18 cellular contexts compared by ENCODE assay signal in genomic region chr17:72707881-72708280, GRCh38.
A peak's percentile ranks its signal among the peaks of the same experiment; 100 is the strongest.
DNase-seq lines count a peak whose midpoint lies in the region; ATAC-seq, FAIRE-seq and TF ChIP-seq lines count a peak whose summit lies in the region.
"Had no signal": no experiment of that assay in that cellular context is flagged by ENCODE, and none has a peak within 500 bp of the region (broad histone marks: within the 10 kb centered on the region; RNA-seq: fewer than 3 reads in every experiment).

No MANE protein-coding gene starts in this region.

- no peak for FAIRE-seq in small intestine (lab: Jason Lieb, UNC)
- FAIRE-seq: G401.6, GM12892 had no signal

- H3K36me3 ChIP-seq in Panc1 (ENCODE audit: control insufficient read depth, insufficient read depth, low read length) (no peaks in the 10 kb centered on the region), small intestine (ENCODE audit: control insufficient read depth in 2 of 2, insufficient read depth in 2 of 2, low read length in 2 of 2) (no peaks in the 10 kb centered on the region)

- H3K9me3 ChIP-seq in Panc1 (ENCODE audit: control insufficient read depth, insufficient read depth, low read depth, low read length) (peaks cover 18% of the 10 kb centered on the region; the same call in 1 of the 2 replicates), small intestine (ENCODE audit: control insufficient read depth, low read depth) (no peaks in the 10 kb centered on the region)

- WGBS in small intestine, 3 donors, result 9 to 66% (median 48%) methylated on average over 2 of the region's 2 CpGs

- H3K27ac ChIP-seq in Panc1 (ENCODE audit: low read length) (peak overlapping the region; percentile 77), small intestine (ENCODE audit: low read depth in 1 of 2, low read length in 1 of 2) (no peak overlapping the region)

- H3K36me3 Mint-ChIP-seq in activated CD4-positive, alpha-beta T cell treated with anti-CD3 and anti-CD28 coated beads, Interleukin-2, amount 10 ng/mL, durations not matched to agents 7 days and 5 days (ENCODE audit: low read depth), result peaks cover 50% of the 10 kb centered on the region
- peaks cover 32% of the 10 kb centered on the region for H3K36me3 Mint-ChIP-seq in activated CD4-positive, alpha-beta T cell treated with anti-CD3 and anti-CD28 coated beads, Interleukin-2, amount 10 ng/mL, durations not matched to agents 24 days and 14 days (ENCODE audit: low read depth)
- H3K36me3 Mint-ChIP-seq in natural killer cell treated with Interleukin-12 subunit alpha and Interleukin-12 subunit beta and Interleukin-15 and Interleukin-18, amount 100 ng/mL, for 72 hours, result peaks cover 4% of the 10 kb centered on the region
- no peaks in the 10 kb centered on the region for H3K36me3 Mint-ChIP-seq in natural killer cell

- H3K9me3 Mint-ChIP-seq in activated CD4-positive, alpha-beta T cell treated with anti-CD3 and anti-CD28 coated beads, Interleukin-2, amount 10 ng/mL, durations not matched to agents 7 days and 5 days, result peaks cover 32% of the 10 kb centered on the region
- peaks cover 29% of the 10 kb centered on the region for H3K9me3 Mint-ChIP-seq in activated CD4-positive, alpha-beta T cell treated with anti-CD3 and anti-CD28 coated beads, Interleukin-2, amount 10 ng/mL, durations not matched to agents 24 days and 14 days
- H3K9me3 Mint-ChIP-seq in natural killer cell treated with Interleukin-12 subunit alpha and Interleukin-12 subunit beta and Interleukin-15 and Interleukin-18, amount 100 ng/mL, for 72 hours, result no peaks in the 10 kb centered on the region
- H3K9me3 Mint-ChIP-seq in natural killer cell, result peaks cover 0 to 3% of the 10 kb centered on the region in 2 donors

- CTCF ChIA-PET in activated CD4-positive, alpha-beta T cell treated with anti-CD3 and anti-CD28 coated beads, Interleukin-2, amount 10 ng/mL, durations not matched to agents 7 days and 5 days (lab: Charles Lee), result no interaction called here
- CTCF ChIA-PET in Panc1 (lab: Charles Lee), result no interaction called here

- H3K4me1 Mint-ChIP-seq in activated CD4-positive, alpha-beta T cell treated with anti-CD3 and anti-CD28 coated beads, Interleukin-2, amount 10 ng/mL, durations not matched to agents 7 days and 5 days, result peaks cover 61% of the 10 kb centered on the region
- H3K4me1 Mint-ChIP-seq in activated CD4-positive, alpha-beta T cell treated with anti-CD3 and anti-CD28 coated beads, Interleukin-2, amount 10 ng/mL, durations not matched to agents 24 days and 14 days, result peaks cover 45% of the 10 kb centered on the region
- peaks cover 6 to 9% of the 10 kb centered on the region in 2 donors for H3K4me1 Mint-ChIP-seq in natural killer cell treated with Interleukin-12 subunit alpha and Interleukin-12 subunit beta and Interleukin-15 and Interleukin-18, amount 100 ng/mL, for 72 hours (ENCODE audit: low read depth in 2 of 2)
- peaks cover 5% of the 10 kb centered on the region in 2 donors for H3K4me1 Mint-ChIP-seq in natural killer cell
- H3K4me1 Mint-ChIP-seq: GM23338, H9 had no signal

- peak overlapping the region; percentile 86 for H3K27ac Mint-ChIP-seq in activated CD4-positive, alpha-beta T cell treated with anti-CD3 and anti-CD28 coated beads, Interleukin-2, amount 10 ng/mL, durations not matched to agents 7 days and 5 days
- no peak overlapping the region for H3K27ac Mint-ChIP-seq in activated CD4-positive, alpha-beta T cell treated with anti-CD3 and anti-CD28 coated beads, Interleukin-2, amount 10 ng/mL, durations not matched to agents 24 days and 14 days
- H3K27ac Mint-ChIP-seq in natural killer cell treated with Interleukin-12 subunit alpha and Interleukin-12 subunit beta and Interleukin-15 and Interleukin-18, amount 100 ng/mL, for 72 hours, result no peak overlapping the region
- no peak overlapping the region for H3K27ac Mint-ChIP-seq in natural killer cell
- H3K27ac Mint-ChIP-seq: GM23338, H9 had no signal

- POLR2A ChIA-PET in activated CD4-positive, alpha-beta T cell treated with anti-CD3 and anti-CD28 coated beads, Interleukin-2, amount 10 ng/mL, durations not matched to agents 7 days and 5 days (lab: Charles Lee), result no interaction called here
- POLR2A ChIA-PET in Panc1 (lab: Charles Lee), result no interaction called here

- no peak overlapping the region for H3K4me3 Mint-ChIP-seq in activated CD4-positive, alpha-beta T cell treated with anti-CD3 and anti-CD28 coated beads, Interleukin-2, amount 10 ng/mL, durations not matched to agents 7 days and 5 days
- H3K4me3 Mint-ChIP-seq in activated CD4-positive, alpha-beta T cell treated with anti-CD3 and anti-CD28 coated beads, Interleukin-2, amount 10 ng/mL, durations not matched to agents 24 days and 14 days, result no peak overlapping the region
- no peak overlapping the region for H3K4me3 Mint-ChIP-seq in natural killer cell treated with Interleukin-12 subunit alpha and Interleukin-12 subunit beta and Interleukin-15 and Interleukin-18, amount 100 ng/mL, for 72 hours
- no peak overlapping the region for H3K4me3 Mint-ChIP-seq in natural killer cell
- H3K4me3 Mint-ChIP-seq: GM23338, H9 had no signal

- TF ChIP-seq CTCF in natural killer cell (IDR thresholded peaks at IDR 0.05) (no peak), Panc1 (IDR thresholded peaks at IDR 0.05) (no peak)

- in situ Hi-C loops in Panc1 (cut with HindIII; ENCODE audit: low pct_unique_long_range_greater_than_20kb, low sequenced_read_pairs), result no loop called here

- intact Hi-C loops in activated CD4-positive, alpha-beta T cell treated with anti-CD3 and anti-CD28 coated beads, Interleukin-2, amount 10 ng/mL, durations not matched to agents 24 days and 14 days (cut with micrococcal nuclease), result no loop called here
- intact Hi-C loops in natural killer cell (cut with micrococcal nuclease) (no loop called here), Panc1 (cut with micrococcal nuclease; ENCODE audit: unreplicated experiment) (no loop called here)

- no peaks in the 10 kb centered on the region for H3K27me3 Mint-ChIP-seq in activated CD4-positive, alpha-beta T cell treated with anti-CD3 and anti-CD28 coated beads, Interleukin-2, amount 10 ng/mL, durations not matched to agents 7 days and 5 days
- no peaks in the 10 kb centered on the region for H3K27me3 Mint-ChIP-seq in activated CD4-positive, alpha-beta T cell treated with anti-CD3 and anti-CD28 coated beads, Interleukin-2, amount 10 ng/mL, durations not matched to agents 24 days and 14 days
- no peaks in the 10 kb centered on the region for H3K27me3 Mint-ChIP-seq in natural killer cell treated with Interleukin-12 subunit alpha and Interleukin-12 subunit beta and Interleukin-15 and Interleukin-18, amount 100 ng/mL, for 72 hours
- H3K27me3 Mint-ChIP-seq in natural killer cell (ENCODE audit: low read depth in 2 of 2), result no peaks in the 10 kb centered on the region
- H3K27me3 Mint-ChIP-seq: CD4-positive, alpha-beta memory T cell had no signal

- H3K4me3 ChIP-seq in Panc1 (ENCODE audit: low read depth in 2 of 2, low read length in 2 of 2) (no peak overlapping the region), small intestine (ENCODE audit: low read depth in 1 of 2, low read length in 2 of 2) (no peak overlapping the region)
- H3K4me3 ChIP-seq: GM23338 had no signal

- no peak for DNase-seq in activated CD4-positive, alpha-beta T cell treated with anti-CD3 and anti-CD28 coated beads, Interleukin-2, amount 10 ng/mL, durations not matched to agents 7 days and 5 days
- no peak for DNase-seq in activated CD4-positive, alpha-beta T cell treated with anti-CD3 and anti-CD28 coated beads, Interleukin-2, amount 10 ng/mL, durations not matched to agents 24 days and 14 days
- DNase-seq in natural killer cell treated with Interleukin-12 subunit alpha and Interleukin-12 subunit beta and Interleukin-15 and Interleukin-18, amount 100 ng/mL, for 72 hours (ENCODE audit: low spot score), result peak; percentile 25
- DNase-seq in natural killer cell (no peak), Panc1 (ENCODE audit: low read depth, low spot score) (no peak), small intestine (peak; percentile 60), middle frontal gyrus (ENCODE audit: extremely low spot score, low spot score) (no peak), ureter (ENCODE audit: low spot score) (no peak)
- DNase-seq: 8988T; C1 segment of cervical spinal cord; CD4-positive, alpha-beta memory T cell; COR-L47; DMS153; DND-41; H9 had no signal

- no peaks in the 10 kb centered on the region for H3K27me3 ChIP-seq in Panc1 (ENCODE audit: control insufficient read depth, insufficient read depth, low read length)
- no peaks in the 10 kb centered on the region for H3K27me3 ChIP-seq in small intestine (ENCODE audit: control insufficient read depth in 2 of 2, insufficient read depth in 2 of 2, low read length in 2 of 2)

- no peak for ATAC-seq in natural killer cell treated with Interleukin-12 subunit alpha and Interleukin-12 subunit beta and Interleukin-15 and Interleukin-18, amount 100 ng/mL, for 72 hours
- no peak for ATAC-seq in natural killer cell
- no peak for ATAC-seq in Panc1
- ATAC-seq: GM23338 had no signal

- peaks cover 17% of the 10 kb centered on the region for H3K4me1 ChIP-seq in Panc1 (ENCODE audit: control insufficient read depth, insufficient read depth, low read length)
- H3K4me1 ChIP-seq in small intestine (ENCODE audit: control insufficient read depth in 2 of 2, insufficient read depth in 1 of 2, low read depth in 1 of 2, low read length in 1 of 2), result no peaks in the 10 kb centered on the region

- BruUV-seq in Panc1 (replicated peaks; lab: Mats Ljungman, UMichigan), result no TSS peak

Comparison
In these comparisons a context has a peak if more than half of its experiments do, and no peak if none do; other contexts are left out.
1. DNase-seq: peak in natural killer cell treated with Interleukin-12 subunit alpha and Interleukin-12 subunit beta and Interleukin-15 and Interleukin-18, amount 100 ng/mL, for 72 hours (single experiment) and small intestine (single experiment); none in activated CD4-positive, alpha-beta T cell treated with anti-CD3 and anti-CD28 coated beads, Interleukin-2, amount 10 ng/mL, durations not matched to agents 7 days and 5 days (single experiment), activated CD4-positive, alpha-beta T cell treated with anti-CD3 and anti-CD28 coated beads, Interleukin-2, amount 10 ng/mL, durations not matched to agents 24 days and 14 days (single experiment), natural killer cell (single experiment), Panc1 (single experiment), middle frontal gyrus (single experiment) and ureter (single experiment).